30 cellular contexts compared by ENCODE assay signal in genomic region chr16:12086861-12087260, GRCh38.
DNase-seq lines count a peak whose midpoint lies in the region; ATAC-seq, FAIRE-seq and TF ChIP-seq lines count a peak whose summit lies in the region.
"Had no signal": no experiment of that assay in that cellular context is flagged by ENCODE, and none has a peak within 500 bp of the region (broad histone marks: within the 10 kb centered on the region; RNA-seq: fewer than 3 reads in every experiment).

No MANE protein-coding gene starts in this region.

- peaks cover 0 to 43% (median 6%) of the 10 kb centered on the region in 6 donors for H3K36me3 ChIP-seq in spleen
- H3K36me3 ChIP-seq in SK-N-SH (replicated peaks in 1 of 2; ENCODE audit: control insufficient read depth in 1 of 2, insufficient read depth in 2 of 2, low read length in 1 of 2) = no peaks in the 10 kb centered on the region
- H3K36me3 ChIP-seq: SJSA1 had no signal

- no peak for ATAC-seq in activated naive CD8-positive, alpha-beta T cell treated with anti-CD3 and anti-CD28 coated beads, Interleukin-2, amount 50 U/mL, for 24 hours
- ATAC-seq: effector memory CD8-positive, alpha-beta T cell had no signal

- TF ChIP-seq CTCF in VCaP (conservative IDR thresholded peaks at IDR 0.05) = no peak
- no peak for TF ChIP-seq CTCF in spleen (IDR thresholded peaks at IDR 0.05 in 8 of 11, conservative IDR thresholded peaks at IDR 0.05 in 3 of 11)
- TF ChIP-seq CTCF in SK-N-SH (IDR thresholded peaks at IDR 0.05) = no peak

- no peaks in the 10 kb centered on the region for H3K27me3 Mint-ChIP-seq in activated naive CD8-positive, alpha-beta T cell
- no peaks in the 10 kb centered on the region for H3K27me3 Mint-ChIP-seq in activated naive CD8-positive, alpha-beta T cell treated with anti-CD3 and anti-CD28 coated beads, Interleukin-2, amount 50 U/mL, for 24 hours
- H3K27me3 Mint-ChIP-seq: activated B cell treated with CpG ODN at 0.5 μM for 24 hours; CD4-positive, alpha-beta memory T cell; effector memory CD8-positive, alpha-beta T cell; stimulated activated naive CD8-positive, alpha-beta T cell treated with anti-CD3 and anti-CD28 coated beads, Interleukin-15, Interleukin-2, amounts not matched to agents 100 ng/mL and 50 ng/mL, for 24 hours had no signal

- H3K27ac ChIP-seq in VCaP = peak overlapping the region; percentile 83
- H3K27ac ChIP-seq in spleen = no peak overlapping the region
- H3K27ac ChIP-seq in SK-N-SH (ENCODE audit: low read depth in 2 of 2, low read length in 1 of 2) = no peak overlapping the region
- H3K27ac ChIP-seq: SJSA1, testis had no signal

- no peaks in the 10 kb centered on the region for H4K20me1 ChIP-seq in SK-N-SH (ENCODE audit: insufficient read depth)

- no peak overlapping the region for H2AFZ ChIP-seq in SK-N-SH (ENCODE audit: low read depth)

- peaks cover 4 to 45% (median 31%) of the 10 kb centered on the region in 6 donors for H3K4me1 ChIP-seq in spleen
- H3K4me1 ChIP-seq in SK-N-SH (ENCODE audit: control insufficient read depth in 1 of 2, insufficient read depth in 2 of 2, low read depth in 1 of 2, low read length in 1 of 2) = peaks cover 0 to 1% of the 10 kb centered on the region in 2 experiments; a peak in 1 of 4 replicates
- H3K4me1 ChIP-seq: testis had no signal

- peaks cover 51% of the 10 kb centered on the region for H3K4me1 Mint-ChIP-seq in activated naive CD8-positive, alpha-beta T cell (ENCODE audit: low read depth)
- H3K4me1 Mint-ChIP-seq in activated naive CD8-positive, alpha-beta T cell treated with anti-CD3 and anti-CD28 coated beads, Interleukin-2, amount 50 U/mL, for 24 hours = peaks cover 36% of the 10 kb centered on the region

- POLR2A ChIA-PET in SK-N-SH (lab: Yijun Ruan, JAX) = no interaction called here

- H3K4me2 ChIP-seq in SK-N-SH = no peak overlapping the region

- CTCF ChIA-PET in SK-N-SH (lab: Yijun Ruan, JAX) = interaction anchor here (1.2 to 3.4 kb wide), 5 partner anchors 8 to 142 kb away, joined by 3 to 17 read pairs (median 5); no protein-coding TSS in a partner anchor

- H3K9me2 ChIP-seq in SK-N-SH = no peaks in the 10 kb centered on the region

- no peaks in the 10 kb centered on the region for H3K9me3 Mint-ChIP-seq in activated naive CD8-positive, alpha-beta T cell (ENCODE audit: low read depth)
- no peaks in the 10 kb centered on the region for H3K9me3 Mint-ChIP-seq in activated naive CD8-positive, alpha-beta T cell treated with anti-CD3 and anti-CD28 coated beads, Interleukin-2, amount 50 U/mL, for 24 hours
- H3K9me3 Mint-ChIP-seq: activated B cell treated with CpG ODN at 0.5 μM for 24 hours; CD4-positive, alpha-beta memory T cell; effector memory CD8-positive, alpha-beta T cell; HFFc6; nephron; stimulated activated naive CD8-positive, alpha-beta T cell treated with anti-CD3 and anti-CD28 coated beads, Interleukin-15, Interleukin-2, amounts not matched to agents 100 ng/mL and 50 ng/mL, for 24 hours had no signal

- H3K4me3 Mint-ChIP-seq in activated naive CD8-positive, alpha-beta T cell = no peak overlapping the region
- no peak overlapping the region for H3K4me3 Mint-ChIP-seq in activated naive CD8-positive, alpha-beta T cell treated with anti-CD3 and anti-CD28 coated beads, Interleukin-2, amount 50 U/mL, for 24 hours
- H3K4me3 Mint-ChIP-seq: activated B cell treated with CpG ODN at 0.5 μM for 24 hours; CD4-positive, alpha-beta memory T cell; effector memory CD8-positive, alpha-beta T cell; HFFc6; nephron; stimulated activated naive CD8-positive, alpha-beta T cell treated with anti-CD3 and anti-CD28 coated beads, Interleukin-15, Interleukin-2, amounts not matched to agents 100 ng/mL and 50 ng/mL, for 24 hours had no signal

- no peak for TF ChIP-seq RAD21 in SK-N-SH (IDR thresholded peaks at IDR 0.05; ENCODE audit: low read length)

- peaks cover 6% of the 10 kb centered on the region for H3K36me3 Mint-ChIP-seq in activated naive CD8-positive, alpha-beta T cell
- no peaks in the 10 kb centered on the region for H3K36me3 Mint-ChIP-seq in activated naive CD8-positive, alpha-beta T cell treated with anti-CD3 and anti-CD28 coated beads, Interleukin-2, amount 50 U/mL, for 24 hours (ENCODE audit: low read depth)

- FAIRE-seq in frontal cortex (lab: Jason Lieb, UNC) = no peak
- FAIRE-seq: urothelium cell line had no signal

- H3K27me3 ChIP-seq in spleen (replicated peaks in 1 of 7) (no peaks in the 10 kb centered on the region), SK-N-SH (ENCODE audit: insufficient read depth) (no peaks in the 10 kb centered on the region)
- H3K27me3 ChIP-seq: SJSA1, testis had no signal

- H3K27ac Mint-ChIP-seq in activated naive CD8-positive, alpha-beta T cell = peak overlapping the region; percentile 54
- no peak overlapping the region for H3K27ac Mint-ChIP-seq in activated naive CD8-positive, alpha-beta T cell treated with anti-CD3 and anti-CD28 coated beads, Interleukin-2, amount 50 U/mL, for 24 hours
- H3K27ac Mint-ChIP-seq: activated B cell treated with CpG ODN at 0.5 μM for 24 hours; HFFc6; nephron; stimulated activated naive CD8-positive, alpha-beta T cell treated with anti-CD3 and anti-CD28 coated beads, Interleukin-15, Interleukin-2, amounts not matched to agents 100 ng/mL and 50 ng/mL, for 24 hours had no signal

- TF ChIP-seq EP300 in SK-N-SH (IDR thresholded peaks at IDR 0.05; ENCODE audit: borderline replicate concordance in 1 of 2, low read depth in 1 of 2, low read length in 1 of 2) = no peak

- WGBS in spleen, 5 donors = 93 to 99% (median 95%) methylated on average over 5 of the region's 5 CpGs
- WGBS in SK-N-SH (ENCODE audit: low lambda C conversion rate) = 96% methylated on average over 5 of the region's 5 CpGs

- H3F3A ChIP-seq in SK-N-SH (replicated peaks; ENCODE audit: insufficient read depth) = no peaks in the 10 kb centered on the region

- H3K79me2 ChIP-seq in SK-N-SH (ENCODE audit: insufficient read depth) = no peaks in the 10 kb centered on the region

- H3K9ac ChIP-seq in SK-N-SH = no peak overlapping the region

- intact Hi-C loops in spleen (cut with DNase I; ENCODE audit: low total_unique reads) = no loop called here
- intact Hi-C loops in posterior cingulate gyrus (cut with DNase I) = no loop called here

- DNase-seq in activated naive CD8-positive, alpha-beta T cell treated with anti-CD3 and anti-CD28 coated beads, Interleukin-2, amount 50 U/mL, for 24 hours = no peak
- DNase-seq in iris pigment epithelial cell (ENCODE audit: low read depth) (peak; percentile 42), spleen (peak; percentile 6), frontal cortex (ENCODE audit: low spot score in 2 of 2) (no peak), SK-N-SH (no peak), posterior cingulate gyrus (no peak)
- DNase-seq: activated B cell treated with CpG ODN at 0.5 μM for 24 hours; activated CD4-positive, alpha-beta T cell treated with anti-CD3 and anti-CD28 coated beads, Interleukin-2, amount 50 U/mL, for 48 hours; activated naive CD4-positive, alpha-beta T cell treated with anti-CD3 and anti-CD28 coated beads, Interleukin-2, amount 50 U/mL, for 16 hours; AML-193; caudate nucleus; CD4-positive, alpha-beta memory T cell; effector memory CD8-positive, alpha-beta T cell; GOT3; HFFc6; IMR-90; islet precursor cell; NCI-H1694; NCI-H446 treated with DMSO at 0.1 percent for 48 hours; stimulated activated CD8-positive, alpha-beta memory T cell treated with anti-CD3 and anti-CD28 coated beads, Interleukin-4, amount 100 ng/mL, for 48 hours; T-helper 1 cell; testis had no signal

- H3K4me3 ChIP-seq in spleen = no peak overlapping the region
- no peak overlapping the region for H3K4me3 ChIP-seq in SK-N-SH (ENCODE audit: low read depth in 2 of 2, low read length in 1 of 2)
- H3K4me3 ChIP-seq: lung, SJSA1, skin epidermis, testis had no signal

- no peak for TF ChIP-seq POLR2A in spleen (IDR thresholded peaks at IDR 0.05)

- H3K9me3 ChIP-seq in spleen = no peaks in the 10 kb centered on the region
- H3K9me3 ChIP-seq in SK-N-SH = no peaks in the 10 kb centered on the region
- H3K9me3 ChIP-seq: SJSA1, testis had no signal

TF ChIP-seq in SK-N-SH, 30 proteins besides CTCF, POLR2A, EP300 and RAD21 (continues in another document):
- TF ChIP-seq YY1 (IDR thresholded peaks at IDR 0.05; ENCODE audit: low read depth) (no peak), FOSL2 (IDR thresholded peaks at IDR 0.05; ENCODE audit: borderline replicate concordance, low read depth) (no peak), JUND (IDR thresholded peaks at IDR 0.05) (no peak), GABPA (IDR thresholded peaks at IDR 0.05; ENCODE audit: low read depth) (no peak), NRF1 (IDR thresholded peaks at IDR 0.05; ENCODE audit: low read depth, low read length) (no peak), SIN3A (IDR thresholded peaks at IDR 0.05; ENCODE audit: borderline replicate concordance, low read depth, low read length) (no peak), FOXJ3 (CRISPR knock-in tag; IDR thresholded peaks at IDR 0.05) (no peak), MEF2A (IDR thresholded peaks at IDR 0.05; ENCODE audit: borderline replicate concordance, low read depth) (no peak), NFIC (IDR thresholded peaks at IDR 0.05; ENCODE audit: borderline replicate concordance) (no peak), POLR2AphosphoS5 (IDR thresholded peaks at IDR 0.05; ENCODE audit: low read depth, low read length) (no peak), USF2 (IDR thresholded peaks at IDR 0.05; ENCODE audit: borderline replicate concordance, low read depth, low read length) (no peak), CHD2 (IDR thresholded peaks at IDR 0.05; ENCODE audit: low read length, partially characterized antibody) (no peak), PBX3 (IDR thresholded peaks at IDR 0.05) (no peak), TCF12 (IDR thresholded peaks at IDR 0.05) (no peak)

Comparison
In these comparisons a context has a peak if more than half of its experiments do, and no peak if none do; other contexts are left out.
1. DNase-seq: peak in iris pigment epithelial cell (single experiment) and spleen (single experiment); none in activated naive CD8-positive, alpha-beta T cell treated with anti-CD3 and anti-CD28 coated beads, Interleukin-2, amount 50 U/mL, for 24 hours (single experiment), frontal cortex (0 of 2), SK-N-SH (single experiment) and posterior cingulate gyrus (0 of 10).